Comparison of ENCODE assay signal across 26 cellular contexts in the genomic region with DNA sequence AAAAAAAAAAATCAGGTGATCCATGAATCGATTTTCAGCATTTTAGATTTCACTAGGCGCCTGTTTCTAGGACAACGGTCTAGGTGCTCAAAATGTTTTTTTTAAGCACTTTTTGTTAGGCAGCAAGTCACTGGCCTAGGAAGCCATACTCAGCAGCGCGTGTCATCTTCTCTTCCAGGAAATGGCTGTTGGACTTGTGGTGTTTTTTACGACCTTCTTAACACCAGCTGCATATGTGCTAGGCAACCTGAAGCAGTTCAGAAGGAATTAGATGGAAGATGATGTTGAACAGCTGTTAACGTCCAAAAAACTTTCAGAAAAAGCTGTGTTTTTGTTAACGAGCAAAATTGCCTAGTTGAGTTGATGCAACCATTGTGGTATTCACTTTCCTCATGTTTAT. TPM values are rescaled to one million over a fixed set of nuclear protein-coding genes. Genes with fewer than 3 reads are reported as not detected.
"Had no signal": no experiment of that assay in that cellular context is flagged by ENCODE, and none has a peak within 500 bp of the region (broad histone marks: within the 10 kb centered on the region; RNA-seq: fewer than 3 reads in every experiment).

No MANE protein-coding gene starts in this region.

- ATAC-seq: activated T-cell treated with anti-CD3 and anti-CD28 coated beads, Interleukin-2, amount 50 U/mL, for 4 hours; gastrocnemius medialis; pancreas had no signal

- H3K27ac ChIP-seq: coronary artery, esophagus muscularis mucosa, gastrocnemius medialis, pancreas, stomach, suprapubic skin, tibial nerve had no signal

- H3K9me3 ChIP-seq: esophagus muscularis mucosa, gastrocnemius medialis, pancreas, stomach, suprapubic skin had no signal

- H3K4me1 ChIP-seq: esophagus muscularis mucosa, gastrocnemius medialis, pancreas, stomach, suprapubic skin, tibial nerve had no signal

- H3K36me3 ChIP-seq: esophagus muscularis mucosa, gastrocnemius medialis, pancreas, stomach, suprapubic skin, tibial nerve had no signal

- DNase-seq: activated B cell treated with CpG ODN at 0.5 μM for 24 hours; activated CD4-positive, alpha-beta T cell treated with anti-CD3 and anti-CD28 coated beads for 4 hours; activated CD4-positive, alpha-beta T cell treated with anti-CD3 and anti-CD28 coated beads, Interleukin-2, amount 50 U/mL, for 48 hours; activated CD8-positive, alpha-beta memory T cell treated with anti-CD3 and anti-CD28 coated beads, Interleukin-2, amount 50 U/mL, for 48 hours; activated naive CD4-positive, alpha-beta T cell treated with Interleukin-2 at 50 U/mL for 16 hours; activated naive CD8-positive, alpha-beta T cell treated with anti-CD3 and anti-CD28 coated beads, Interleukin-2, amount 10 ng/mL, durations not matched to agents 7 days and 5 days; activated T-cell treated with anti-CD3 and anti-CD28 coated beads, Interleukin-2, amount 50 U/mL, for 4 hours; amniotic stem cell; cerebellar nuclear complex; gastrocnemius medialis; hippocampal formation; nephron progenitor cell; stimulated activated CD4-positive, alpha-beta T cell treated with anti-CD3 and anti-CD28 coated beads, Interleukin-12 subunit alpha, Interleukin-12 subunit beta, amount 100 ng/mL, for 4 hours; stimulated activated CD4-positive, alpha-beta T cell treated with anti-CD3 and anti-CD28 coated beads, Interleukin-4, amount 100 ng/mL, for 4 hours; stomach had no signal

- H3K4me3 ChIP-seq: coronary artery, esophagus muscularis mucosa, gastrocnemius medialis, pancreas, stomach, suprapubic skin, tibial nerve had no signal

- H3K27me3 ChIP-seq: esophagus muscularis mucosa, gastrocnemius medialis, pancreas, stomach, suprapubic skin, tibial nerve had no signal

RNA-seq across cellular contexts. Expression of a gene that starts 0.9 kb away (rescaled TPM):
- total RNA-seq: activated B cell treated with CpG ODN at 0.5 μM for 24 hours; activated CD8-positive, alpha-beta memory T cell treated with anti-CD3 and anti-CD28 coated beads for 36 hours; activated naive CD8-positive, alpha-beta T cell treated with anti-CD3 and anti-CD28 coated beads, Interleukin-2, amount 10 ng/mL, durations not matched to agents 7 days and 5 days; activated T-cell treated with anti-CD3 and anti-CD28 coated beads, Interleukin-2, amount 50 U/mL, for 4 hours; esophagus muscularis mucosa; gastrocnemius medialis; liver; mononuclear cell; myocyte; pancreas; pulmonary artery endothelial cell; skeletal muscle tissue; stomach; suprapubic skin; tibial nerve had no signal
- polyA plus RNA-seq: liver, pancreas, stomach had no signal
